In genomic region chr17:72614476-72614870, GRCh38 we compare ENCODE assay signal across 13 cellular contexts.
DNase-seq lines count a peak whose midpoint lies in the region; ATAC-seq, FAIRE-seq and TF ChIP-seq lines count a peak whose summit lies in the region.
"Had no signal": no experiment of that assay in that cellular context is flagged by ENCODE, and none has a peak within 500 bp of the region (broad histone marks: within the 10 kb centered on the region; RNA-seq: fewer than 3 reads in every experiment).

No MANE protein-coding gene starts in this region.

- no peak for TF ChIP-seq CTCF in esophagus squamous epithelium (IDR thresholded peaks at IDR 0.05)
- TF ChIP-seq CTCF in pancreas (IDR thresholded peaks at IDR 0.05) = no peak

- H3K27me3 ChIP-seq in esophagus squamous epithelium (peaks cover 0 to 30% (median 0%) of the 10 kb centered on the region in 4 donors), pancreas (no peaks in the 10 kb centered on the region), H7 (ENCODE audit: control insufficient read depth, insufficient read depth, low read length) (no peaks in the 10 kb centered on the region)

- no peak for TF ChIP-seq POLR2A in esophagus squamous epithelium (IDR thresholded peaks at IDR 0.05)

- intact Hi-C loops in esophagus squamous epithelium (cut with DNase I) (no loop called here), pancreas (cut with DNase I) (no loop called here), Right ventricle myocardium inferior (cut with DNase I) (no loop called here)

- whole genome bisulfite sequencing in esophagus squamous epithelium, 2 donors = 34 to 41% methylated on average over 3 to 4 of the region's 4 CpGs
- WGBS in pancreas, 2 donors = 53 to 67% methylated on average over 4 of the region's 4 CpGs

- no peak for FAIRE-seq in pancreas (lab: Jason Lieb, UNC)

- H3K4me1 ChIP-seq in esophagus squamous epithelium = peaks cover 0 to 59% (median 26%) of the 10 kb centered on the region in 3 donors
- H3K4me1 ChIP-seq in pancreas = peaks cover 0 to 6% (median 0%) of the 10 kb centered on the region in 3 donors

- no peaks in the 10 kb centered on the region for H3K9me3 ChIP-seq in esophagus squamous epithelium
- no peaks in the 10 kb centered on the region for H3K9me3 ChIP-seq in pancreas

- H3K4me3 ChIP-seq in esophagus squamous epithelium (no peak overlapping the region), pancreas (no peak overlapping the region), H7 (ENCODE audit: insufficient read depth, low read depth, low read length) (no peak overlapping the region)

- peak in 2 of 4 donors; percentile 3 to 11 for ATAC-seq in pancreas
- no peak for ATAC-seq in GM18907 (IDR thresholded peaks at IDR 0.05; ENCODE audit: unreplicated experiment)
- ATAC-seq in Right ventricle myocardium inferior = no peak
- ATAC-seq: activated naive CD8-positive, alpha-beta T cell treated with anti-CD3 and anti-CD28 coated beads, Interleukin-2, amount 50 U/mL, for 24 hours had no signal

- no peaks in the 10 kb centered on the region for H3K36me3 ChIP-seq in esophagus squamous epithelium
- no peaks in the 10 kb centered on the region for H3K36me3 ChIP-seq in pancreas
- H3K36me3 ChIP-seq in H7 (replicated peaks; ENCODE audit: control insufficient read depth, insufficient read depth, low read length) = no peaks in the 10 kb centered on the region

- DNase-seq in AG08395 (ENCODE audit: low spot score) = peak; percentile 36
- DNase-seq in RPMI7951 (ENCODE audit: low read depth) = peak; percentile 53
- DNase-seq in esophagus squamous epithelium (lab: John Stamatoyannopoulos, UW) = no peak
- no peak for DNase-seq in pancreas
- DNase-seq in Right ventricle myocardium inferior (ENCODE audit: missing footprints) = no peak
- no peak for DNase-seq in NCI-H187 (lab: John Stamatoyannopoulos, UW)
- no peak for DNase-seq in H7
- DNase-seq: activated naive CD8-positive, alpha-beta T cell treated with anti-CD3 and anti-CD28 coated beads, Interleukin-2, amount 50 U/mL, for 24 hours; DND-41; effector CD4-positive, alpha-beta T cell; NCI-H2171; trophoblast cell had no signal

- peak overlapping the region; percentile 51 to 66 (median 58) for H3K27ac ChIP-seq in esophagus squamous epithelium
- peak overlapping the region; percentile 48 to 77 (median 69) for H3K27ac ChIP-seq in pancreas

Comparison
In these comparisons a context has a peak if more than half of its experiments do, and no peak if none do; other contexts are left out.
1. DNase-seq: peak in AG08395 (single experiment) and RPMI7951 (single experiment); none in esophagus squamous epithelium (single experiment), pancreas (0 of 6), Right ventricle myocardium inferior (single experiment), NCI-H187 (0 of 2) and H7 (single experiment).